Comparison of ENCODE assay signal across 24 cellular contexts in genomic region chr16:88753600-88753999, GRCh38. TPM values are rescaled to one million over a fixed set of nuclear protein-coding genes. Genes with fewer than 3 reads are reported as not detected.
A peak's percentile ranks its signal among the peaks of the same experiment; 100 is the strongest.
DNase-seq lines count a peak whose midpoint lies in the region; ATAC-seq, FAIRE-seq and TF ChIP-seq lines count a peak whose summit lies in the region.
"Had no signal": no experiment of that assay in that cellular context is flagged by ENCODE, and none has a peak within 500 bp of the region (broad histone marks: within the 10 kb centered on the region; RNA-seq: fewer than 3 reads in every experiment).

No MANE protein-coding gene starts in this region.

- intact Hi-C loops in mammary epithelial cell (cut with micrococcal nuclease): no loop called here
- intact Hi-C loops in kidney (cut with DNase I): no loop called here

- peaks cover 2% of the 10 kb centered on the region for H3K4me1 Mint-ChIP-seq in stimulated activated naive CD8-positive, alpha-beta T cell treated with anti-CD3 and anti-CD28 coated beads, Interleukin-15, Interleukin-2, amounts not matched to agents 100 ng/mL and 50 ng/mL, for 24 hours (ENCODE audit: low read depth)
- H3K4me1 Mint-ChIP-seq in WTC11: peaks cover 14% of the 10 kb centered on the region

- H3K23ac ChIP-seq in mesenchymal stem cell (ENCODE audit: low read length in 2 of 2): no peak overlapping the region

- no peaks in the 10 kb centered on the region for H3K9me3 Mint-ChIP-seq in stimulated activated naive CD8-positive, alpha-beta T cell treated with anti-CD3 and anti-CD28 coated beads, Interleukin-15, Interleukin-2, amounts not matched to agents 100 ng/mL and 50 ng/mL, for 24 hours
- no peaks in the 10 kb centered on the region for H3K9me3 Mint-ChIP-seq in WTC11
- H3K9me3 Mint-ChIP-seq: immature natural killer cell had no signal

- no peak overlapping the region for H2BK120ac ChIP-seq in mesenchymal stem cell (ENCODE audit: low read depth, low read length)

- H3K27me3 Mint-ChIP-seq in stimulated activated naive CD8-positive, alpha-beta T cell treated with anti-CD3 and anti-CD28 coated beads, Interleukin-15, Interleukin-2, amounts not matched to agents 100 ng/mL and 50 ng/mL, for 24 hours: no peaks in the 10 kb centered on the region
- H3K27me3 Mint-ChIP-seq in WTC11 (ENCODE audit: low read depth): no peaks in the 10 kb centered on the region

- no peak overlapping the region for H2AK5ac ChIP-seq in mesenchymal stem cell (ENCODE audit: low read length, severe bottlenecking)

- H2BK12ac ChIP-seq in mesenchymal stem cell (ENCODE audit: low read length in 2 of 2): no peak overlapping the region

- no peak overlapping the region for H3K18ac ChIP-seq in mesenchymal stem cell (ENCODE audit: low read depth in 1 of 2, low read length in 2 of 2)

- H2BK15ac ChIP-seq in mesenchymal stem cell (ENCODE audit: low read depth, poor library complexity, severe bottlenecking): no peak overlapping the region

- no peak overlapping the region for H4K8ac ChIP-seq in mesenchymal stem cell (ENCODE audit: low read length)

- H3K9ac ChIP-seq in mesenchymal stem cell (ENCODE audit: low read length): peak overlapping the region; percentile 15
- no peak overlapping the region for H3K9ac ChIP-seq in mammary epithelial cell (ENCODE audit: insufficient read depth, low read length)
- H3K9ac ChIP-seq in kidney (ENCODE audit: low read length in 2 of 2): no peak overlapping the region

- H3K4me3 Mint-ChIP-seq in stimulated activated naive CD8-positive, alpha-beta T cell treated with anti-CD3 and anti-CD28 coated beads, Interleukin-15, Interleukin-2, amounts not matched to agents 100 ng/mL and 50 ng/mL, for 24 hours: no peak overlapping the region
- no peak overlapping the region for H3K4me3 Mint-ChIP-seq in WTC11
- H3K4me3 Mint-ChIP-seq: immature natural killer cell had no signal

- no peak for ATAC-seq in stimulated activated naive CD8-positive, alpha-beta T cell treated with anti-CD3 and anti-CD28 coated beads, Interleukin-15, Interleukin-2, amounts not matched to agents 100 U/mL and 50 U/mL, for 24 hours
- ATAC-seq in WTC11: peak; percentile 19

- TF ChIP-seq CTCF in WTC11 (IDR thresholded peaks at IDR 0.05): no peak
- TF ChIP-seq CTCF in mammary epithelial cell (conservative IDR thresholded peaks at IDR 0.05 in 1 of 2, IDR thresholded peaks at IDR 0.05 in 1 of 2; ENCODE audit: extremely low read depth in 1 of 2, insufficient read depth in 1 of 2, low read depth in 1 of 2, low read length in 2 of 2): no peak
- no peak for TF ChIP-seq CTCF in kidney (IDR thresholded peaks at IDR 0.05; ENCODE audit: borderline replicate concordance, extremely low read depth, insufficient read depth)

- CTCF ChIA-PET in WTC11 (lab: Charles Lee) (interaction anchor here (0.9 to 9.0 kb wide), 7 partner anchors 8 to 104 kb away, joined by 3 to 185 read pairs (median 34); partner anchors contain the start of genes APRT and PIEZO1), mammary epithelial cell (lab: Charles Lee; ENCODE audit: low non-redundant PET) (interaction anchor here (0.5 kb wide), 1 partner anchor 16 kb away, joined by 8 read pairs; no protein-coding TSS in a partner anchor)

- H3K36me3 ChIP-seq in mesenchymal stem cell (ENCODE audit: control insufficient read depth in 1 of 2, insufficient read depth in 2 of 2, low read depth in 1 of 2, low read length in 2 of 2) (peaks cover 5 to 46% of the 10 kb centered on the region in 2 experiments), mammary epithelial cell (ENCODE audit: insufficient read depth, low read length) (no peaks in the 10 kb centered on the region), kidney (ENCODE audit: control insufficient read depth in 1 of 2, insufficient read depth in 2 of 2, low read length in 2 of 2) (no peaks in the 10 kb centered on the region)
- H3K36me3 ChIP-seq: adrenal gland, breast epithelium, vagina had no signal

- POLR2A ChIA-PET in WTC11 (lab: Charles Lee): interaction anchor here (2.8 kb wide), 1 partner anchor 10 kb away, joined by 10 read pairs; no protein-coding TSS in a partner anchor

- H3K9me3 ChIP-seq in mesenchymal stem cell (ENCODE audit: control insufficient read depth, low read length) (no peaks in the 10 kb centered on the region), mammary epithelial cell (replicated peaks; ENCODE audit: insufficient read depth, low read length) (no peaks in the 10 kb centered on the region), kidney (ENCODE audit: control insufficient read depth in 1 of 2, low read length in 2 of 2) (no peaks in the 10 kb centered on the region)
- H3K9me3 ChIP-seq: adrenal gland, breast epithelium, vagina had no signal

- no peak for FAIRE-seq in kidney (lab: Jason Lieb, UNC)

- WGBS in mesenchymal stem cell: 91% methylated on average over 11 of the region's 11 CpGs
- 90% methylated on average over 11 of the region's 11 CpGs for WGBS in mammary epithelial cell (ENCODE audit: low coverage, missing lambda C conversion rate)

- no peak overlapping the region for H4K91ac ChIP-seq in mesenchymal stem cell (ENCODE audit: low read length)

- H3K36me3 Mint-ChIP-seq in stimulated activated naive CD8-positive, alpha-beta T cell treated with anti-CD3 and anti-CD28 coated beads, Interleukin-15, Interleukin-2, amounts not matched to agents 100 ng/mL and 50 ng/mL, for 24 hours (ENCODE audit: low read depth): peaks cover 4% of the 10 kb centered on the region
- H3K36me3 Mint-ChIP-seq in WTC11: no peaks in the 10 kb centered on the region

- no peak overlapping the region for H2BK5ac ChIP-seq in mesenchymal stem cell (ENCODE audit: low read depth, low read length, poor library complexity, severe bottlenecking)

- peaks cover 40% of the 10 kb centered on the region for H3K79me1 ChIP-seq in mesenchymal stem cell (replicated peaks; ENCODE audit: low read length, poor library complexity, severe bottlenecking)

- H3K27ac ChIP-seq in mesenchymal stem cell (ENCODE audit: low read length, poor library complexity, severe bottlenecking) (no peak overlapping the region), mammary epithelial cell (ENCODE audit: insufficient read depth, low read depth, low read length) (no peak overlapping the region), kidney (ENCODE audit: low read depth in 2 of 2, low read length in 2 of 2) (no peak overlapping the region)
- H3K27ac ChIP-seq: adrenal gland, SK-N-MC, vagina had no signal

- no peak for DNase-seq in stimulated activated naive CD8-positive, alpha-beta T cell treated with anti-CD3 and anti-CD28 coated beads, Interleukin-15, Interleukin-2, amounts not matched to agents 100 U/mL and 50 U/mL, for 24 hours
- DNase-seq in WTC11 (ENCODE audit: low spot score): no peak
- no peak for DNase-seq in mesenchymal stem cell
- no peak for DNase-seq in mammary epithelial cell
- no peak for DNase-seq in CD1c-positive myeloid dendritic cell (ENCODE audit: extremely low spot score)
- DNase-seq in kidney: no peak
- no peak for DNase-seq in cerebellum (ENCODE audit: low spot score)
- DNase-seq: activated CD4-positive, CD25-positive, alpha-beta regulatory T cell treated with anti-CD3 and anti-CD28 coated beads, Interleukin-2, amount 50 U/mL, for 72 hours; activated effector memory CD4-positive, alpha-beta T cell treated with Interleukin-2 at 50 U/mL for 16 hours; adrenal gland; cortex of kidney; DMS79; foreskin fibroblast; HCEC 1CT; immature natural killer cell; NCI-H1105; NCI-H510A; nucleus accumbens; stimulated activated CD8-positive, alpha-beta memory T cell treated with anti-CD3 and anti-CD28 coated beads, Interleukin-4, amount 100 ng/mL, for 48 hours; T-helper 9 cell had no signal

- H3K4me1 ChIP-seq in mesenchymal stem cell (ENCODE audit: control insufficient read depth, insufficient read depth, low read depth, low read length): peaks cover 41% of the 10 kb centered on the region
- peaks cover 27% of the 10 kb centered on the region for H3K4me1 ChIP-seq in mammary epithelial cell (ENCODE audit: insufficient read depth, low read length)
- peaks cover 0 to 8% of the 10 kb centered on the region in 2 donors for H3K4me1 ChIP-seq in kidney (ENCODE audit: control insufficient read depth in 1 of 2, insufficient read depth in 1 of 2, low read depth in 1 of 2, low read length in 2 of 2)
- H3K4me1 ChIP-seq: adrenal gland had no signal

- dilution Hi-C loops in mammary epithelial cell (cut with HindIII; ENCODE audit: low sequenced_read_pairs): loop anchor here (5.0 to 10.0 kb wide), 6 partner anchors 34 to 551 kb away; partner anchors contain the start of genes GALNS, PIEZO1, SLC22A31 and TRAPPC2L

- no peaks in the 10 kb centered on the region for H3K27me3 ChIP-seq in mesenchymal stem cell (ENCODE audit: control insufficient read depth in 1 of 2, insufficient read depth in 1 of 2, low read length in 2 of 2)
- no peaks in the 10 kb centered on the region for H3K27me3 ChIP-seq in mammary epithelial cell (ENCODE audit: insufficient read depth, low read length)
- H3K27me3 ChIP-seq: adrenal gland, breast epithelium, vagina had no signal

- H3K4ac ChIP-seq in mesenchymal stem cell (ENCODE audit: low read depth in 1 of 2, low read length in 2 of 2): peak overlapping the region in 1 of 2 experiments; percentile 24

- no TSS peak for BruUV-seq in mammary epithelial cell (replicated peaks; lab: Mats Ljungman, UMichigan)

- H4K20me1 ChIP-seq in mammary epithelial cell (ENCODE audit: insufficient read depth, low read length): peaks cover 15% of the 10 kb centered on the region

- no peak overlapping the region for H2AFZ ChIP-seq in mesenchymal stem cell (ENCODE audit: low read depth, low read length)
- no peak overlapping the region for H2AFZ ChIP-seq in mammary epithelial cell (ENCODE audit: low read depth, low read length)

- in situ Hi-C loops in mammary epithelial cell (cut with MboI; ENCODE audit: low sequenced_read_pairs in 2 of 2): no loop called here

- H3K4me3 ChIP-seq in mesenchymal stem cell (ENCODE audit: insufficient read depth in 1 of 2, low read depth in 1 of 2, low read length in 2 of 2): no peak overlapping the region
- H3K4me3 ChIP-seq in mammary epithelial cell (replicated peaks in 1 of 3; ENCODE audit: insufficient read depth in 1 of 3, low read depth in 2 of 3, low read length in 3 of 3): no peak overlapping the region
- H3K4me3 ChIP-seq in kidney (ENCODE audit: low read length in 2 of 2): no peak overlapping the region
- H3K4me3 ChIP-seq: adrenal gland, breast epithelium, SK-N-MC, vagina had no signal

- H3K79me2 ChIP-seq in mammary epithelial cell (ENCODE audit: insufficient read depth, low read length): peaks cover 86% of the 10 kb centered on the region

- H3K14ac ChIP-seq in mesenchymal stem cell (ENCODE audit: low read length in 2 of 2): no peak overlapping the region

- H3K4me2 ChIP-seq in mesenchymal stem cell (ENCODE audit: low read length, poor library complexity, severe bottlenecking) (no peak overlapping the region), mammary epithelial cell (ENCODE audit: insufficient read depth, low read depth, low read length) (no peak overlapping the region)

- peak overlapping the region; percentile 40 for H3K27ac Mint-ChIP-seq in stimulated activated naive CD8-positive, alpha-beta T cell treated with anti-CD3 and anti-CD28 coated beads, Interleukin-15, Interleukin-2, amounts not matched to agents 100 ng/mL and 50 ng/mL, for 24 hours
- H3K27ac Mint-ChIP-seq in WTC11: peak overlapping the region; percentile 68

RNA-seq across cellular contexts. Expression of gene PIEZO1, which starts 31.4 kb away (rescaled TPM):
- total RNA-seq in WTC11 (2021) (68.3 to 75.1 TPM (median 71.3 TPM) in 3 replicates), mammary epithelial cell (100 to 1,000 TPM; 165 to 215 TPM), kidney (124 TPM), cerebellum (9.9 TPM)
- 112 TPM for polyA plus RNA-seq in mesenchymal stem cell (2013, experiment 1 of 2)
- polyA plus RNA-seq in mesenchymal stem cell (2013, experiment 2 of 2): 108 TPM
- polyA plus RNA-seq in mammary epithelial cell (144 TPM), kidney (ENCODE audit: insufficient read depth, low read depth, low replicate concordance) (103 TPM)
- polyA minus RNA-seq in mammary epithelial cell: 339 TPM

RNA-seq across cellular contexts. Expression of gene CTU2, which starts 47.3 kb away (rescaled TPM):
- total RNA-seq in WTC11 (2021) (42.1 to 52.4 TPM (median 43.7 TPM) in 3 replicates), mammary epithelial cell (10 to 100 TPM; 13.2 to 26.5 TPM), kidney (18.8 TPM), cerebellum (8.8 TPM)
- 34.1 TPM for polyA plus RNA-seq in mesenchymal stem cell (2013, experiment 1 of 2)
- 31.6 TPM for polyA plus RNA-seq in mesenchymal stem cell (2013, experiment 2 of 2)
- polyA plus RNA-seq in mammary epithelial cell (12.8 TPM), kidney (ENCODE audit: insufficient read depth, low read depth, low replicate concordance) (11.1 TPM)
- polyA minus RNA-seq in mammary epithelial cell: 12.3 TPM

RNA-seq across cellular contexts. Expression of gene RNF166, which starts 47.4 kb away (rescaled TPM):
- total RNA-seq in WTC11 (2021) (38.5 to 46.2 TPM (median 40.5 TPM) in 3 replicates), mammary epithelial cell (10 to 100 TPM in 1 of 2 donors, 1 to 10 TPM in 1; 9.8 to 11.2 TPM), kidney (31.4 TPM), cerebellum (9.3 TPM)
- polyA plus RNA-seq in mesenchymal stem cell (2013, experiment 1 of 2): 12.6 TPM
- polyA plus RNA-seq in mesenchymal stem cell (2013, experiment 2 of 2): 10.8 TPM
- polyA plus RNA-seq in mammary epithelial cell (5.1 TPM), kidney (ENCODE audit: insufficient read depth, low read depth, low replicate concordance) (16.3 TPM)
- 1.7 TPM for polyA minus RNA-seq in mammary epithelial cell

RNA-seq across cellular contexts. Expression of gene CDT1, which starts 50.0 kb away (rescaled TPM):
- total RNA-seq in WTC11 (2021): 142 to 154 TPM (median 149 TPM) in 3 replicates
- polyA plus RNA-seq in mesenchymal stem cell (2013, experiment 1 of 2): 3.1 TPM
- polyA plus RNA-seq in mesenchymal stem cell (2013, experiment 2 of 2): 3.0 TPM
- 10 to 100 TPM in 1 of 2 donors, 1 to 10 TPM in 1; 3.5 to 22.0 TPM for total RNA-seq in mammary epithelial cell
- 13.6 TPM for polyA plus RNA-seq in mammary epithelial cell
- polyA minus RNA-seq in mammary epithelial cell: 20.1 TPM
- total RNA-seq in kidney: 1.5 TPM
- 0.56 TPM for polyA plus RNA-seq in kidney (ENCODE audit: insufficient read depth, low read depth, low replicate concordance)
- total RNA-seq in cerebellum: 7.9 TPM

RNA-seq across cellular contexts. Expression of gene APRT, which starts 58.1 kb away (rescaled TPM):
- 272 to 288 TPM (median 282 TPM) in 3 replicates for total RNA-seq in WTC11 (2021)
- polyA plus RNA-seq in mesenchymal stem cell (2013, experiment 1 of 2): 157 TPM
- polyA plus RNA-seq in mesenchymal stem cell (2013, experiment 2 of 2): 164 TPM
- total RNA-seq in mammary epithelial cell: 100 to 1,000 TPM in 1 of 2 donors, 10 to 100 TPM in 1; 51.5 to 136 TPM
- 145 TPM for polyA plus RNA-seq in mammary epithelial cell
- polyA minus RNA-seq in mammary epithelial cell: 63.6 TPM
- 105 TPM for total RNA-seq in kidney
- polyA plus RNA-seq in kidney (ENCODE audit: insufficient read depth, low read depth, low replicate concordance): 204 TPM
- 10.9 TPM for total RNA-seq in cerebellum
